In genomic region chr11:74179234-74180126, GRCh38 we compare ENCODE assay signal across 2 cellular contexts.
TF ChIP-seq lines count a peak whose summit lies in the region.

No MANE protein-coding gene starts in this region.

TF ChIP-seq in HepG2, 621 proteins besides CTCF, POLR2A, EP300 and RAD21:
- peak; percentile 64 for TF ChIP-seq NFE2L2 (IDR thresholded peaks at IDR 0.05; ENCODE audit: low read length)
- TF ChIP-seq HNRNPL (IDR thresholded peaks at IDR 0.05; ENCODE audit: low read depth, low read length) = no peak

TF ChIP-seq in WTC11, 78 proteins besides CTCF, POLR2A, EP300 and RAD21:
- TF ChIP-seq SOX15 (CRISPR knock-in tag; IDR thresholded peaks at IDR 0.05) (no peak), TEAD1 (CRISPR knock-in tag; IDR thresholded peaks at IDR 0.05) (no peak), ZNF219 (CRISPR knock-in tag; IDR thresholded peaks at IDR 0.05; ENCODE audit: borderline replicate concordance) (no peak), CBFB (CRISPR knock-in tag; IDR thresholded peaks at IDR 0.05; ENCODE audit: low read depth) (no peak), NFYB (CRISPR knock-in tag; conservative IDR thresholded peaks at IDR 0.05; ENCODE audit: low read depth) (no peak), GRHL2 (CRISPR knock-in tag; IDR thresholded peaks at IDR 0.05; ENCODE audit: insufficient replicate concordance, severe bottlenecking) (no peak), ELF4 (CRISPR knock-in tag; IDR thresholded peaks at IDR 0.05; ENCODE audit: low read depth) (no peak), PRDM15 (CRISPR knock-in tag; IDR thresholded peaks at IDR 0.05) (no peak), STAT6 (CRISPR knock-in tag; conservative IDR thresholded peaks at IDR 0.05; ENCODE audit: low read depth) (no peak), NR1H2 (CRISPR knock-in tag; IDR thresholded peaks at IDR 0.05) (no peak), ZBTB43 (CRISPR knock-in tag; IDR thresholded peaks at IDR 0.05) (no peak)
- TF ChIP-seq, protein P1, sequence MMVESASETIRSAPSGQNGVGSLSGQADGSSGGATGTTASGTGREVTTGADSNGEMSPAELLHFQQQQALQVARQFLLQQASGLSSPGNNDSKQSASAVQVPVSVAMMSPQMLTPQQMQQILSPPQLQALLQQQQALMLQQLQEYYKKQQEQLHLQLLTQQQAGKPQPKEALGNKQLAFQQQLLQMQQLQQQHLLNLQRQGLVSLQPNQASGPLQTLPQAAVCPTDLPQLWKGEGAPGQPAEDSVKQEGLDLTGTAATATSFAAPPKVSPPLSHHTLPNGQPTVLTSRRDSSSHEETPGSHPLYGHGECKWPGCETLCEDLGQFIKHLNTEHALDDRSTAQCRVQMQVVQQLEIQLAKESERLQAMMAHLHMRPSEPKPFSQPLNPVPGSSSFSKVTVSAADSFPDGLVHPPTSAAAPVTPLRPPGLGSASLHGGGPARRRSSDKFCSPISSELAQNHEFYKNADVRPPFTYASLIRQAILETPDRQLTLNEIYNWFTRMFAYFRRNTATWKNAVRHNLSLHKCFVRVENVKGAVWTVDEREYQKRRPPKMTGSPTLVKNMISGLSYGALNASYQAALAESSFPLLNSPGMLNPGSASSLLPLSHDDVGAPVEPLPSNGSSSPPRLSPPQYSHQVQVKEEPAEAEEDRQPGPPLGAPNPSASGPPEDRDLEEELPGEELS (CRISPR knock-in tag; IDR thresholded peaks at IDR 0.05) = no peak
- TF ChIP-seq, protein P2, sequence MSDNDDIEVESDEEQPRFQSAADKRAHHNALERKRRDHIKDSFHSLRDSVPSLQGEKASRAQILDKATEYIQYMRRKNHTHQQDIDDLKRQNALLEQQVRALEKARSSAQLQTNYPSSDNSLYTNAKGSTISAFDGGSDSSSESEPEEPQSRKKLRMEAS (CRISPR knock-in tag; IDR thresholded peaks at IDR 0.05) = no peak
- TF ChIP-seq, protein P3, sequence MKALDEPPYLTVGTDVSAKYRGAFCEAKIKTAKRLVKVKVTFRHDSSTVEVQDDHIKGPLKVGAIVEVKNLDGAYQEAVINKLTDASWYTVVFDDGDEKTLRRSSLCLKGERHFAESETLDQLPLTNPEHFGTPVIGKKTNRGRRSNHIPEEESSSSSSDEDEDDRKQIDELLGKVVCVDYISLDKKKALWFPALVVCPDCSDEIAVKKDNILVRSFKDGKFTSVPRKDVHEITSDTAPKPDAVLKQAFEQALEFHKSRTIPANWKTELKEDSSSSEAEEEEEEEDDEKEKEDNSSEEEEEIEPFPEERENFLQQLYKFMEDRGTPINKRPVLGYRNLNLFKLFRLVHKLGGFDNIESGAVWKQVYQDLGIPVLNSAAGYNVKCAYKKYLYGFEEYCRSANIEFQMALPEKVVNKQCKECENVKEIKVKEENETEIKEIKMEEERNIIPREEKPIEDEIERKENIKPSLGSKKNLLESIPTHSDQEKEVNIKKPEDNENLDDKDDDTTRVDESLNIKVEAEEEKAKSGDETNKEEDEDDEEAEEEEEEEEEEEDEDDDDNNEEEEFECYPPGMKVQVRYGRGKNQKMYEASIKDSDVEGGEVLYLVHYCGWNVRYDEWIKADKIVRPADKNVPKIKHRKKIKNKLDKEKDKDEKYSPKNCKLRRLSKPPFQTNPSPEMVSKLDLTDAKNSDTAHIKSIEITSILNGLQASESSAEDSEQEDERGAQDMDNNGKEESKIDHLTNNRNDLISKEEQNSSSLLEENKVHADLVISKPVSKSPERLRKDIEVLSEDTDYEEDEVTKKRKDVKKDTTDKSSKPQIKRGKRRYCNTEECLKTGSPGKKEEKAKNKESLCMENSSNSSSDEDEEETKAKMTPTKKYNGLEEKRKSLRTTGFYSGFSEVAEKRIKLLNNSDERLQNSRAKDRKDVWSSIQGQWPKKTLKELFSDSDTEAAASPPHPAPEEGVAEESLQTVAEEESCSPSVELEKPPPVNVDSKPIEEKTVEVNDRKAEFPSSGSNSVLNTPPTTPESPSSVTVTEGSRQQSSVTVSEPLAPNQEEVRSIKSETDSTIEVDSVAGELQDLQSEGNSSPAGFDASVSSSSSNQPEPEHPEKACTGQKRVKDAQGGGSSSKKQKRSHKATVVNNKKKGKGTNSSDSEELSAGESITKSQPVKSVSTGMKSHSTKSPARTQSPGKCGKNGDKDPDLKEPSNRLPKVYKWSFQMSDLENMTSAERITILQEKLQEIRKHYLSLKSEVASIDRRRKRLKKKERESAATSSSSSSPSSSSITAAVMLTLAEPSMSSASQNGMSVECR (CRISPR knock-in tag; IDR thresholded peaks at IDR 0.05; ENCODE audit: borderline replicate concordance) = no peak
TF ChIP-seq in WTC11: peak in this region for 0.
